Comparison of ENCODE assay signal across 8 cellular contexts in the genomic region with DNA sequence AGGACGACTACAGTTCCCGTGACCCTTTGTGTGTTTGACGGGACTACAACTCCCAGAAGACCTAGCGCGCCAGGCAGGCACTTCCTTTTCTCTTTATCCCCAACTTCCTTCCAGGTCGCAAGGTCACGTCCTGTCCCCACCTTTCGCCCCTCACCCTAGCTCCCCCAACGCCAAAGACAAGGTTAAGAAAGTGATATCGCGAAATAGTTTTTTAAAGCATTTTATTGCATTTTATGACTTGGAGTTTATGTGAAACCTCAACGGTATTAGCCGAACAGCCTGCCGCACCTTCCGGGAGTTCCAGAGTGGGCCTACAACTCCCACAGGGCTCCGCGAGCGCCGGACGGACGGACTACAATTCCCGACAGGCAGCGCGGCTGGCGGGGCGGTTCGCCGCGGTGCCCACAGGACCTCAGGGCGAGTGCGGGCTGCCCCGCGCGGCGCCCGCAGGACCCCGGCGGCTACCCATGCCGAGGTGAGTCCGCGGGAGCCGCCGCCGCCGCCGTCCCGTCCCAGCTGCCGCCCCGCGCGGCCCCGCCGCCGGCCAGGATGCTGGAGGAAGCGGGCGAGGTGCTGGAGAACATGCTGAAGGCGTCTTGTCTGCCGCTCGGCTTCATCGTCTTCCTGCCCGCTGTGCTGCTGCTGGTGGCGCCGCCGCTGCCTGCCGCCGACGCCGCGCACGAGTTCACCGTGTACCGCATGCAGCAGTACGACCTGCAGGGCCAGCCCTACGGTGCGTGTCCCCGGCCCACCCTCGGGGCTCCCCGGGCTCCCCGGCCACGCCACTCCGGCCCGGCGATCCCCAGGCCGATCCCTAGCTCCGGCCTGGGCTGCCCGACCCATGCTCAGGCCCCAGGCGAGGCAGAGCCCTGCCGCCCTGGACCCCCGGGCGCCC. TPM values are rescaled to one million over a fixed set of nuclear protein-coding genes. Genes with fewer than 3 reads are reported as not detected.
DNase-seq lines count a peak whose midpoint lies in the region; TF ChIP-seq lines count a peak whose summit lies in the region.

A gene with protein sequence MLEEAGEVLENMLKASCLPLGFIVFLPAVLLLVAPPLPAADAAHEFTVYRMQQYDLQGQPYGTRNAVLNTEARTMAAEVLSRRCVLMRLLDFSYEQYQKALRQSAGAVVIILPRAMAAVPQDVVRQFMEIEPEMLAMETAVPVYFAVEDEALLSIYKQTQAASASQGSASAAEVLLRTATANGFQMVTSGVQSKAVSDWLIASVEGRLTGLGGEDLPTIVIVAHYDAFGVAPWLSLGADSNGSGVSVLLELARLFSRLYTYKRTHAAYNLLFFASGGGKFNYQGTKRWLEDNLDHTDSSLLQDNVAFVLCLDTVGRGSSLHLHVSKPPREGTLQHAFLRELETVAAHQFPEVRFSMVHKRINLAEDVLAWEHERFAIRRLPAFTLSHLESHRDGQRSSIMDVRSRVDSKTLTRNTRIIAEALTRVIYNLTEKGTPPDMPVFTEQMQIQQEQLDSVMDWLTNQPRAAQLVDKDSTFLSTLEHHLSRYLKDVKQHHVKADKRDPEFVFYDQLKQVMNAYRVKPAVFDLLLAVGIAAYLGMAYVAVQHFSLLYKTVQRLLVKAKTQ (plus strand): TSS at position 449 of the 895 bp plus-strand sequence. CDS start 101 bp downstream, at position 550.

- no peaks in the 10 kb centered on the region for H3K9me3 Mint-ChIP-seq in CD4-positive, alpha-beta memory T cell

- peaks cover 70% of the 10 kb centered on the region for H3K4me1 ChIP-seq in CD4-positive, alpha-beta memory T cell (ENCODE audit: insufficient read depth, low read length)
- peaks cover 63% of the 10 kb centered on the region for H3K4me1 ChIP-seq in effector memory CD4-positive, alpha-beta T cell (ENCODE audit: control insufficient read depth, insufficient read depth, low read length, poor library complexity, severe bottlenecking)

- TF ChIP-seq CTCF in GM20000 (IDR thresholded peaks at IDR 0.05; ENCODE audit: extremely low read depth, missing control alignments): no peak

- POLR2A ChIA-PET in CD4-positive, alpha-beta memory T cell (lab: Charles Lee; ENCODE audit: partially characterized antibody): interaction anchor here (0.6 to 2.9 kb wide), 14 partner anchors 9 to 577 kb away, joined by 3 to 24 read pairs (median 6); a partner anchor contains a TSS
- POLR2A ChIA-PET in activated CD8-positive, alpha-beta memory T cell treated with anti-CD3 and anti-CD28 coated beads for 36 hours (lab: Charles Lee): no interaction called here

- H3K9me3 ChIP-seq in CD4-positive, alpha-beta memory T cell (ENCODE audit: control insufficient read depth in 1 of 2, low read length in 2 of 2): no peaks in the 10 kb centered on the region
- H3K9me3 ChIP-seq in effector memory CD4-positive, alpha-beta T cell (ENCODE audit: control insufficient read depth, low read length): no peaks in the 10 kb centered on the region

- peak within 1 kb of the TSS; percentile 45 for H3K27ac ChIP-seq in CD4-positive, alpha-beta memory T cell (ENCODE audit: low read depth, low read length)
- peak within 1 kb of the TSS; percentile 75 for H3K27ac ChIP-seq in effector memory CD4-positive, alpha-beta T cell (ENCODE audit: insufficient read depth, low read length, poor library complexity, severe bottlenecking)

- no peaks in the 10 kb centered on the region for H3K27me3 ChIP-seq in CD4-positive, alpha-beta memory T cell (ENCODE audit: insufficient read depth, low read length)
- H3K27me3 ChIP-seq in effector memory CD4-positive, alpha-beta T cell (replicated peaks; ENCODE audit: control insufficient read depth, insufficient read depth, low read length, poor library complexity, severe bottlenecking): no peaks in the 10 kb centered on the region

- peak within 1 kb of the TSS; percentile 78 to 88 for H3K4me3 ChIP-seq in CD4-positive, alpha-beta memory T cell (ENCODE audit: low read length in 2 of 2)
- peak within 1 kb of the TSS; percentile 77 for H3K4me3 ChIP-seq in effector memory CD4-positive, alpha-beta T cell (ENCODE audit: insufficient read depth, low read depth, low read length, poor library complexity, severe bottlenecking)

- H3K36me3 Mint-ChIP-seq in CD4-positive, alpha-beta memory T cell: peaks cover 21 to 36% of the 10 kb centered on the region in 2 donors

- intact Hi-C loops in CD4-positive, alpha-beta memory T cell (cut with micrococcal nuclease): loop anchor here (1.0 to 5.0 kb wide), 4 partner anchors 8 to 235 kb away; no protein-coding TSS in a partner anchor

- peak; percentile 95 to 98 (median 95) for DNase-seq in CD4-positive, alpha-beta memory T cell
- DNase-seq in GM20000 (ENCODE audit: low spot score) (peak; percentile 95), HT-29 (ENCODE audit: low spot score) (peak; percentile 90), NOMO-1 (lab: John Stamatoyannopoulos, UW; ENCODE audit: unreplicated experiment in 2 of 2) (peak; percentile 95 to 96), lung microvascular endothelial cell (ENCODE audit: low read depth in 2 of 2) (peak; percentile 96 to 97)
- peak; percentile 82 to 90 (median 89) for DNase-seq in effector memory CD4-positive, alpha-beta T cell
- peak; percentile 86 to 90 (median 86) for DNase-seq in stimulated activated CD4-positive, alpha-beta T cell treated with anti-CD3 and anti-CD28 coated beads, TNF-alpha, amount 100 ng/mL, for 48 hours (ENCODE audit: low read depth in 3 of 3)

- peak within 1 kb of the TSS; percentile 87 to 97 (median 93) for H3K4me3 Mint-ChIP-seq in CD4-positive, alpha-beta memory T cell

- H3K27me3 Mint-ChIP-seq in CD4-positive, alpha-beta memory T cell: no peaks in the 10 kb centered on the region

- H3K4me1 Mint-ChIP-seq in CD4-positive, alpha-beta memory T cell: peaks cover 33 to 67% (median 50%) of the 10 kb centered on the region in 4 donors

- peaks cover 12% of the 10 kb centered on the region for H3K36me3 ChIP-seq in CD4-positive, alpha-beta memory T cell (ENCODE audit: insufficient read depth, low read length)
- H3K36me3 ChIP-seq in effector memory CD4-positive, alpha-beta T cell (ENCODE audit: control insufficient read depth, insufficient read depth, low read length): peaks cover 6% of the 10 kb centered on the region

- CTCF ChIA-PET in CD4-positive, alpha-beta memory T cell (lab: Charles Lee; ENCODE audit: partially characterized antibody): interaction anchor here (0.5 kb wide), 1 partner anchor 17 kb away, joined by 4 read pairs; no protein-coding TSS in a partner anchor
- CTCF ChIA-PET in activated CD8-positive, alpha-beta memory T cell treated with anti-CD3 and anti-CD28 coated beads for 36 hours (lab: Charles Lee): no interaction called here

- peak within 1 kb of the TSS; percentile 93 to 97 (median 96) for H3K27ac Mint-ChIP-seq in CD4-positive, alpha-beta memory T cell

RNA-seq across cellular contexts. Expression of the gene that starts here (rescaled TPM):
- 10 to 100 TPM; 53.0 to 59.3 TPM for total RNA-seq in CD4-positive, alpha-beta memory T cell
- 10 to 100 TPM; 25.1 to 45.6 TPM for polyA plus RNA-seq in CD4-positive, alpha-beta memory T cell
- 95.3 and 104 TPM in 2 replicates for total RNA-seq in HT-29 (2014; rRNA removed; shearing (Covaris generic))
- 100 to 1,000 TPM; 102 to 106 TPM for total RNA-seq in activated CD8-positive, alpha-beta memory T cell treated with anti-CD3 and anti-CD28 coated beads for 36 hours
- total RNA-seq in lung microvascular endothelial cell: 26.2 and 31.2 TPM in 2 replicates

Comparison
In these comparisons a context has a peak if more than half of its experiments do, and no peak if none do; other contexts are left out.
1. Peak in every context shown above with its lines: DNase-seq, H3K4me3 ChIP-seq and H3K27ac ChIP-seq.